ENCODE assay signal across 12 cellular contexts in the genomic region with DNA sequence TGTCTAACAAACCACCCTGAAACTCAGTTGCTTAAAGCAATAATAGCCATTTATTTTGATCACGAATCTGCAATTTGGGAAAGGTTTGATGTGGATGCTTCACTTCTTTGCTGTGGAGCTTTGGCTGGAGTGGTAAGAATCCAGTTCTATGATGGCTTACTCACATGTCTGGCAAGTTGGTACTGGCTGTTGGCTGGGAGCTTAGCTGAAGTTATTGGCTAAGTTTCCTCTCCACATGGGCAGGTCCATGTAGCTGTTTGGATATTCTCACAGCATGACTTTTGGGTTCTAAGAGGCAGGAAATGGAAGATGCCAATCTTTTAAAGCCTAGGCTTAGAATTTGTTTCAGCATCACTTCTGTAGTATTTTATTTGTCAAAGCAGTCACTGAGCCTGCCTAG.
A peak's percentile ranks its signal among the peaks of the same experiment; 100 is the strongest.
DNase-seq lines count a peak whose midpoint lies in the region; ATAC-seq, FAIRE-seq and TF ChIP-seq lines count a peak whose summit lies in the region.
"Had no signal": no experiment of that assay in that cellular context is flagged by ENCODE, and none has a peak within 500 bp of the region (broad histone marks: within the 10 kb centered on the region; RNA-seq: fewer than 3 reads in every experiment).

No MANE protein-coding gene starts in this region.

- intact Hi-C loops in mammary epithelial cell (cut with micrococcal nuclease): no loop called here
- intact Hi-C loops in right lobe of liver (cut with DNase I): no loop called here
- intact Hi-C loops in pancreas (cut with DNase I): no loop called here

- peaks cover 10% of the 10 kb centered on the region for H3K9me3 Mint-ChIP-seq in HFFc6
- H3K9me3 Mint-ChIP-seq in glutamatergic neuron (ENCODE audit: unreplicated experiment): no peaks in the 10 kb centered on the region

- H3K36me3 Mint-ChIP-seq in HFFc6 (ENCODE audit: low read depth) (peaks cover 4% of the 10 kb centered on the region; the same call in 1 of the 2 replicates), glutamatergic neuron (ENCODE audit: unreplicated experiment) (peaks cover 5% of the 10 kb centered on the region)

- no peaks in the 10 kb centered on the region for H3K79me2 ChIP-seq in ACC112 (ENCODE audit: control insufficient read depth, insufficient read depth, low read length, unreplicated experiment)
- no peaks in the 10 kb centered on the region for H3K79me2 ChIP-seq in mammary epithelial cell (ENCODE audit: insufficient read depth, low read length)

- H3K27ac Mint-ChIP-seq in HFFc6 (no peak overlapping the region), glutamatergic neuron (ENCODE audit: unreplicated experiment) (no peak overlapping the region)
- H3K27ac Mint-ChIP-seq: activated CD4-positive, alpha-beta T cell treated with anti-CD3 and anti-CD28 coated beads for 36 hours had no signal

- H3K36me3 ChIP-seq in ACC112 (ENCODE audit: insufficient read depth, low read length): 0 out of 2 replicates have a peak, but pooled peaks cover 6% of the 10 kb centered on the region
- no peaks in the 10 kb centered on the region for H3K36me3 ChIP-seq in mammary epithelial cell (ENCODE audit: insufficient read depth, low read length)
- no peaks in the 10 kb centered on the region for H3K36me3 ChIP-seq in right lobe of liver
- no peaks in the 10 kb centered on the region for H3K36me3 ChIP-seq in pancreas

- DNase-seq in HFFc6 (no peak), mammary epithelial cell (peak; percentile 79), right lobe of liver (no peak), pancreas (no peak), glutamatergic neuron (no peak)
- DNase-seq: activated CD4-positive, alpha-beta T cell treated with anti-CD3 and anti-CD28 coated beads for 36 hours; activated gamma-delta T cell treated with Interleukin-2 at 50 U/mL for 16 hours; NCI-H69 had no signal

- no peak overlapping the region for H3K9ac ChIP-seq in mammary epithelial cell (ENCODE audit: insufficient read depth, low read length)

- no TSS peak for BruUV-seq in mammary epithelial cell (replicated peaks; lab: Mats Ljungman, UMichigan)

- peak overlapping the region; percentile 19 for H3K4me2 ChIP-seq in mammary epithelial cell (ENCODE audit: insufficient read depth, low read depth, low read length)

- no peak for FAIRE-seq in pancreas (lab: Jason Lieb, UNC)

- 69% methylated on average over 1 of the region's 1 CpG for WGBS in mammary epithelial cell (ENCODE audit: low coverage, missing lambda C conversion rate)
- no CpG with 5 or more reads among the region's 1 CpG for WGBS in right lobe of liver (ENCODE audit: insufficient coverage, low coverage, low lambda C conversion rate, missing lambda C conversion rate)
- WGBS in pancreas, 2 donors: 70 to 78% methylated on average over 1 of the region's 1 CpG

- H3K27me3 ChIP-seq in ACC112 (ENCODE audit: insufficient read depth, low read length): no peaks in the 10 kb centered on the region
- H3K27me3 ChIP-seq in mammary epithelial cell (ENCODE audit: insufficient read depth, low read length): no peaks in the 10 kb centered on the region
- no peaks in the 10 kb centered on the region for H3K27me3 ChIP-seq in right lobe of liver
- H3K27me3 ChIP-seq in pancreas: no peaks in the 10 kb centered on the region

- H3K9me3 ChIP-seq in mammary epithelial cell (replicated peaks; ENCODE audit: insufficient read depth, low read length) (no peaks in the 10 kb centered on the region), right lobe of liver (no peaks in the 10 kb centered on the region), pancreas (no peaks in the 10 kb centered on the region)

- H3K4me1 ChIP-seq in ACC112 (ENCODE audit: control insufficient read depth, insufficient read depth, low read length, unreplicated experiment) (peaks cover 12% of the 10 kb centered on the region), mammary epithelial cell (ENCODE audit: insufficient read depth, low read length) (peaks cover 11% of the 10 kb centered on the region), right lobe of liver (no peaks in the 10 kb centered on the region), pancreas (no peaks in the 10 kb centered on the region)

- CTCF ChIA-PET in mammary epithelial cell (lab: Charles Lee; ENCODE audit: low non-redundant PET): no interaction called here

- in situ Hi-C loops in mammary epithelial cell (cut with MboI; ENCODE audit: low sequenced_read_pairs in 2 of 2): no loop called here

- dilution Hi-C loops in mammary epithelial cell (cut with HindIII; ENCODE audit: low sequenced_read_pairs): no loop called here

- H3K4me3 ChIP-seq in ACC112 (ENCODE audit: low read depth, low read length): peak overlapping the region; percentile 61
- H3K4me3 ChIP-seq in mammary epithelial cell (replicated peaks in 1 of 3; ENCODE audit: insufficient read depth in 1 of 3, low read depth in 2 of 3, low read length in 3 of 3): no peak overlapping the region
- H3K4me3 ChIP-seq in right lobe of liver: peak overlapping the region in 1 of 3 donors; percentile 26
- H3K4me3 ChIP-seq in pancreas: no peak overlapping the region

- H2AFZ ChIP-seq in ACC112 (ENCODE audit: low read length, unreplicated experiment): peak overlapping the region; percentile 99
- no peak overlapping the region for H2AFZ ChIP-seq in mammary epithelial cell (ENCODE audit: low read depth, low read length)

- H3K4me3 Mint-ChIP-seq in HFFc6 (peak overlapping the region; percentile 11; the same call in 1 of the 2 replicates), glutamatergic neuron (ENCODE audit: unreplicated experiment) (no peak overlapping the region)
- H3K4me3 Mint-ChIP-seq: activated CD4-positive, alpha-beta T cell treated with anti-CD3 and anti-CD28 coated beads for 36 hours had no signal

- TF ChIP-seq CTCF in HFFc6 (IDR thresholded peaks at IDR 0.05): no peak
- TF ChIP-seq CTCF in mammary epithelial cell (conservative IDR thresholded peaks at IDR 0.05 in 1 of 2, IDR thresholded peaks at IDR 0.05 in 1 of 2; ENCODE audit: extremely low read depth in 1 of 2, insufficient read depth in 1 of 2, low read depth in 1 of 2, low read length in 2 of 2): no peak
- TF ChIP-seq CTCF in right lobe of liver (IDR thresholded peaks at IDR 0.05): no peak
- no peak for TF ChIP-seq CTCF in pancreas (IDR thresholded peaks at IDR 0.05)
- no peak for TF ChIP-seq CTCF in glutamatergic neuron (IDR thresholded peaks at IDR 0.05; ENCODE audit: partially characterized antibody, unreplicated experiment)

- ATAC-seq in right lobe of liver (peak; percentile 29 to 55 (median 49)), pancreas (no peak), HG02642 (IDR thresholded peaks at IDR 0.05; ENCODE audit: poor library complexity, unreplicated experiment) (no peak), HG02938 (IDR thresholded peaks at IDR 0.05; ENCODE audit: unreplicated experiment) (no peak)
- ATAC-seq: activated CD4-positive, alpha-beta T cell treated with anti-CD3 and anti-CD28 coated beads for 36 hours; SK-N-SH treated with all-trans-retinoic acid at 6 μM for 48 hours had no signal

- H3K4me1 Mint-ChIP-seq in HFFc6 (ENCODE audit: low read depth) (peaks cover 7% of the 10 kb centered on the region; the same call in 1 of the 2 replicates), glutamatergic neuron (ENCODE audit: low read depth, unreplicated experiment) (no peaks in the 10 kb centered on the region)

- H3K27me3 Mint-ChIP-seq in HFFc6 (ENCODE audit: insufficient read depth) (peaks cover 8% of the 10 kb centered on the region), glutamatergic neuron (ENCODE audit: unreplicated experiment) (peaks cover 2% of the 10 kb centered on the region)

- H4K20me1 ChIP-seq in mammary epithelial cell (ENCODE audit: insufficient read depth, low read length): no peaks in the 10 kb centered on the region

- no peak for TF ChIP-seq POLR2A in right lobe of liver (IDR thresholded peaks at IDR 0.05)

- H3K27ac ChIP-seq in ACC112 (ENCODE audit: low read depth, low read length) (peak overlapping the region; percentile 81), mammary epithelial cell (ENCODE audit: insufficient read depth, low read depth, low read length) (no peak overlapping the region), right lobe of liver (peak overlapping the region in 1 of 3 donors; percentile 14), pancreas (no peak overlapping the region)

Comparison
In these comparisons a context has a peak if more than half of its experiments do, and no peak if none do; other contexts are left out.
1. ATAC-seq: peak in right lobe of liver (4 of 4); none in pancreas (0 of 4), HG02642 (single experiment) and HG02938 (single experiment).